13 cellular contexts compared by ENCODE assay signal in genomic region chr14:22613091-22613695, GRCh38. TPM values are rescaled to one million over a fixed set of nuclear protein-coding genes. Genes with fewer than 3 reads are reported as not detected.
A peak's percentile ranks its signal among the peaks of the same experiment; 100 is the strongest.
DNase-seq lines count a peak whose midpoint lies in the region; ATAC-seq and TF ChIP-seq lines count a peak whose summit lies in the region.
"Had no signal": no experiment of that assay in that cellular context is flagged by ENCODE, and none has a peak within 500 bp of the region (broad histone marks: within the 10 kb centered on the region; RNA-seq: fewer than 3 reads in every experiment).

No MANE protein-coding gene starts in this region.

- no peaks in the 10 kb centered on the region for H3K9me2 ChIP-seq in SK-N-SH

- TF ChIP-seq EP300 in SK-N-SH (IDR thresholded peaks at IDR 0.05; ENCODE audit: borderline replicate concordance in 1 of 2, low read depth in 1 of 2, low read length in 1 of 2) (no peak), upper lobe of left lung (IDR thresholded peaks at IDR 0.05) (no peak), ovary (IDR thresholded peaks at IDR 0.05) (no peak)

- H3K9me3 ChIP-seq in BLaER1 treated with 17β-estradiol and CSF1 and Interleukin-3, amounts not matched to agents 10 nM and 100 nM (replicated peaks in 1 of 11) = peaks cover 0 to 8% (median 0%) of the 10 kb centered on the region in 11 experiments; a peak in 5 of 22 replicates
- H3K9me3 ChIP-seq in SK-N-SH (no peaks in the 10 kb centered on the region), upper lobe of left lung (no peaks in the 10 kb centered on the region), ovary (no peaks in the 10 kb centered on the region)
- H3K9me3 ChIP-seq: neutrophil had no signal

- ATAC-seq in upper lobe of left lung (ENCODE audit: low FRiP score in 2 of 2) = no peak
- ATAC-seq: effector memory CD8-positive, alpha-beta T cell had no signal

- no peak for DNase-seq in SK-N-SH
- DNase-seq in epithelial cell of prostate (ENCODE audit: low read depth, low spot score) = no peak
- no peak for DNase-seq in retinal pigment epithelial cell (ENCODE audit: low read depth)
- no peak for DNase-seq in upper lobe of left lung
- DNase-seq in ovary = no peak
- no peak for DNase-seq in T-helper 1 cell
- no peak for DNase-seq in activated effector memory CD4-positive, alpha-beta T cell treated with Interleukin-2 at 50 U/mL for 16 hours
- DNase-seq: effector memory CD8-positive, alpha-beta T cell; NCI-H2029 had no signal

- WGBS in SK-N-SH (ENCODE audit: low lambda C conversion rate) = 63% methylated on average over 2 of the region's 2 CpGs
- WGBS in upper lobe of left lung, 2 donors = 45 to 63% methylated on average over 2 of the region's 2 CpGs
- WGBS in ovary, 3 donors = 62 to 64% (median 63%) methylated on average over 2 of the region's 2 CpGs

- H3K4me3 ChIP-seq in BLaER1 treated with 17β-estradiol and CSF1 and Interleukin-3, amounts not matched to agents 10 nM and 100 nM = no peak overlapping the region
- H3K4me3 ChIP-seq in SK-N-SH (ENCODE audit: low read depth in 2 of 2, low read length in 1 of 2) = no peak overlapping the region
- no peak overlapping the region for H3K4me3 ChIP-seq in retinal pigment epithelial cell (ENCODE audit: low read length)
- no peak overlapping the region for H3K4me3 ChIP-seq in upper lobe of left lung
- no peak overlapping the region for H3K4me3 ChIP-seq in ovary

- no peak for TF ChIP-seq POLR2A in upper lobe of left lung (IDR thresholded peaks at IDR 0.05)
- TF ChIP-seq POLR2A in ovary (IDR thresholded peaks at IDR 0.05) = no peak

- TF ChIP-seq CTCF in SK-N-SH (IDR thresholded peaks at IDR 0.05) (peak; percentile 20; the same call in 1 of the 2 replicates), retinal pigment epithelial cell (conservative IDR thresholded peaks at IDR 0.05; ENCODE audit: low read depth, low read length) (peak; percentile 38), upper lobe of left lung (IDR thresholded peaks at IDR 0.05) (no peak), ovary (IDR thresholded peaks at IDR 0.05) (no peak)

- H4K20me1 ChIP-seq in BLaER1 treated with 17β-estradiol and CSF1 and Interleukin-3, amounts not matched to agents 10 nM and 100 nM = no peaks in the 10 kb centered on the region
- H4K20me1 ChIP-seq in SK-N-SH (ENCODE audit: insufficient read depth) = no peaks in the 10 kb centered on the region

- CTCF ChIA-PET in SK-N-SH (lab: Yijun Ruan, JAX) = interaction anchor here (1.2 to 1.4 kb wide), 3 partner anchors 12 to 42 kb away, joined by 3 to 4 read pairs (median 3); partner anchors contain the start of gene ABHD4

- H3K4me2 ChIP-seq in BLaER1 treated with 17β-estradiol and CSF1 and Interleukin-3, amounts not matched to agents 10 nM and 100 nM = peak overlapping the region in 8 of 11 experiments; percentile 12 to 59 (median 35); a peak in 11 of 22 replicates
- no peak overlapping the region for H3K4me2 ChIP-seq in SK-N-SH

- H3K79me2 ChIP-seq in SK-N-SH (ENCODE audit: insufficient read depth) = no peaks in the 10 kb centered on the region

- no peak overlapping the region for H3K9ac ChIP-seq in BLaER1 treated with 17β-estradiol and CSF1 and Interleukin-3, amounts not matched to agents 10 nM and 100 nM
- no peak overlapping the region for H3K9ac ChIP-seq in SK-N-SH

- no peak overlapping the region for H3K27ac ChIP-seq in BLaER1 treated with 17β-estradiol and CSF1 and Interleukin-3, amounts not matched to agents 10 nM and 100 nM
- no peak overlapping the region for H3K27ac ChIP-seq in SK-N-SH (ENCODE audit: low read depth in 2 of 2, low read length in 1 of 2)
- peak overlapping the region; percentile 61 for H3K27ac ChIP-seq in epithelial cell of prostate
- H3K27ac ChIP-seq in upper lobe of left lung = peak overlapping the region in 1 of 4 donors; percentile 40
- H3K27ac ChIP-seq in ovary = no peak overlapping the region
- H3K27ac ChIP-seq: neutrophil, VCaP had no signal

- TF ChIP-seq RAD21 in SK-N-SH (IDR thresholded peaks at IDR 0.05; ENCODE audit: low read length) = no peak

- no peaks in the 10 kb centered on the region for H3K27me3 ChIP-seq in BLaER1 treated with 17β-estradiol and CSF1 and Interleukin-3, amounts not matched to agents 10 nM and 100 nM
- H3K27me3 ChIP-seq in SK-N-SH (ENCODE audit: insufficient read depth) = no peaks in the 10 kb centered on the region
- H3K27me3 ChIP-seq in upper lobe of left lung = no peaks in the 10 kb centered on the region
- H3K27me3 ChIP-seq in ovary = no peaks in the 10 kb centered on the region
- H3K27me3 ChIP-seq: neutrophil had no signal

- peaks cover 23 to 40% (median 34%) of the 10 kb centered on the region in 11 experiments; a peak in 20 of 22 replicates for H3K36me3 ChIP-seq in BLaER1 treated with 17β-estradiol and CSF1 and Interleukin-3, amounts not matched to agents 10 nM and 100 nM
- H3K36me3 ChIP-seq in SK-N-SH (replicated peaks in 1 of 2; ENCODE audit: control insufficient read depth in 1 of 2, insufficient read depth in 2 of 2, low read length in 1 of 2) (peaks cover 0 to 10% of the 10 kb centered on the region in 2 experiments), upper lobe of left lung (peaks cover 15 to 43% (median 29%) of the 10 kb centered on the region in 4 donors), ovary (no peaks in the 10 kb centered on the region)

- no peak overlapping the region for H2AFZ ChIP-seq in SK-N-SH (ENCODE audit: low read depth)

- H3K4me1 ChIP-seq in BLaER1 treated with 17β-estradiol and CSF1 and Interleukin-3, amounts not matched to agents 10 nM and 100 nM = peaks cover 0 to 19% (median 15%) of the 10 kb centered on the region in 10 experiments; a peak in 12 of 20 replicates
- peaks cover 0 to 9% of the 10 kb centered on the region in 2 experiments; a peak in 1 of 4 replicates for H3K4me1 ChIP-seq in SK-N-SH (ENCODE audit: control insufficient read depth in 1 of 2, insufficient read depth in 2 of 2, low read depth in 1 of 2, low read length in 1 of 2)
- H3K4me1 ChIP-seq in upper lobe of left lung = peaks cover 7 to 11% (median 9%) of the 10 kb centered on the region in 4 donors
- peaks cover 8% of the 10 kb centered on the region for H3K4me1 ChIP-seq in ovary (ENCODE audit: insufficient read depth)

- POLR2A ChIA-PET in SK-N-SH (lab: Yijun Ruan, JAX) = no interaction called here

- intact Hi-C loops in ovary (cut with DNase I) = no loop called here

- peaks cover 7% of the 10 kb centered on the region for H3F3A ChIP-seq in SK-N-SH (replicated peaks; ENCODE audit: insufficient read depth)

TF ChIP-seq in SK-N-SH, 30 proteins besides CTCF, POLR2A, EP300 and RAD21:
- TF ChIP-seq CHD2 (IDR thresholded peaks at IDR 0.05; ENCODE audit: low read length, partially characterized antibody) = no peak
- no peak for TF ChIP-seq PBX3 (IDR thresholded peaks at IDR 0.05)
- TF ChIP-seq POLR2AphosphoS5 (IDR thresholded peaks at IDR 0.05; ENCODE audit: low read depth, low read length) = no peak
- no peak for TF ChIP-seq RXRA (IDR thresholded peaks at IDR 0.05; ENCODE audit: borderline replicate concordance, low read depth)
- no peak for TF ChIP-seq SMC3 (IDR thresholded peaks at IDR 0.05; ENCODE audit: low read depth, low read length)
- no peak for TF ChIP-seq FOXJ3 (CRISPR knock-in tag; IDR thresholded peaks at IDR 0.05)
- TF ChIP-seq FOXM1 (IDR thresholded peaks at IDR 0.05; ENCODE audit: low read depth) = no peak
- no peak for TF ChIP-seq FOSL2 (IDR thresholded peaks at IDR 0.05; ENCODE audit: borderline replicate concordance, low read depth)
- no peak for TF ChIP-seq SIN3A (IDR thresholded peaks at IDR 0.05; ENCODE audit: borderline replicate concordance, low read depth, low read length)

RNA-seq across cellular contexts. Expression of gene ABHD4, which starts 15.1 kb away (rescaled TPM):
- 15.0 and 18.8 TPM in 2 replicates for polyA plus RNA-seq in SK-N-SH (2012; rRNA removed)
- 8.3 and 12.0 TPM in 2 replicates for polyA plus RNA-seq in SK-N-SH (2012; cell fraction: cytosol; rRNA removed)
- 14.3 and 16.8 TPM in 2 replicates for polyA plus RNA-seq in SK-N-SH (2012; cell fraction: nucleus; rRNA removed)
- total RNA-seq in upper lobe of left lung = 10 to 100 TPM; 20.1 to 31.3 (median 26.1) TPM
- total RNA-seq in ovary = 10 to 100 TPM in 6 of 7 donors, 1 to 10 TPM in 1; 5.6 to 28.6 (median 18.8) TPM
- 10 to 100 TPM; 16.7 to 64.0 TPM for polyA plus RNA-seq in ovary

RNA-seq across cellular contexts. Expression of gene DAD1, which starts 24.2 kb away (rescaled TPM):
- polyA plus RNA-seq in SK-N-SH (2012; rRNA removed) = 406 and 478 TPM in 2 replicates
- polyA plus RNA-seq in SK-N-SH (2012; cell fraction: cytosol; rRNA removed) = 402 and 422 TPM in 2 replicates
- 149 and 190 TPM in 2 replicates for polyA plus RNA-seq in SK-N-SH (2012; cell fraction: nucleus; rRNA removed)
- total RNA-seq in upper lobe of left lung = 100 to 1,000 TPM in 4 of 6 donors, 10 to 100 TPM in 1, 1 to 10 TPM in 1; 8.4 to 188 (median 134) TPM
- 100 to 1,000 TPM; 117 to 241 (median 141) TPM for total RNA-seq in ovary
- 100 to 1,000 TPM; 225 to 310 TPM for polyA plus RNA-seq in ovary

RNA-seq across cellular contexts. Expression of gene OR6J1, which starts 31.0 kb away (rescaled TPM):
- polyA plus RNA-seq in SK-N-SH (2012; rRNA removed) (not detected in 2 replicates), ovary (not detected)
- polyA plus RNA-seq in SK-N-SH (2012; cell fraction: cytosol; rRNA removed) = not detected in 2 replicates
- polyA plus RNA-seq in SK-N-SH (2012; cell fraction: nucleus; rRNA removed) = not detected in 2 replicates
- total RNA-seq in upper lobe of left lung (under 1 TPM in 1 of 6 donors, not detected in 5; 0.30 TPM), ovary (under 1 TPM in 1 of 7 donors, not detected in 6; 0.05 TPM)
- total RNA-seq: RPMI7951 had no signal

Comparison
In these comparisons a context has a peak if more than half of its experiments do, and no peak if none do; other contexts are left out.
1. CTCF ChIP-seq: peak in SK-N-SH (single experiment) and retinal pigment epithelial cell (single experiment); none in upper lobe of left lung (0 of 6) and ovary (0 of 3).